In genomic region chr9:4793412-4794005, GRCh38 we compare ENCODE assay signal across 8 cellular contexts. TPM values are rescaled to one million over a fixed set of nuclear protein-coding genes. Genes with fewer than 3 reads are reported as not detected.
DNase-seq lines count a peak whose midpoint lies in the region; ATAC-seq, FAIRE-seq and TF ChIP-seq lines count a peak whose summit lies in the region.

No MANE protein-coding gene starts in this region.

- no peak for ATAC-seq in CD4-positive, CD25-positive, alpha-beta regulatory T cell (ENCODE audit: low read depth in 2 of 2)
- no peak for ATAC-seq in HG02970 (IDR thresholded peaks at IDR 0.05; ENCODE audit: low FRiP score, unreplicated experiment)
- ATAC-seq in GM21737 (IDR thresholded peaks at IDR 0.05; ENCODE audit: unreplicated experiment), result no peak

- H3K4me1 Mint-ChIP-seq in CD4-positive, CD25-positive, alpha-beta regulatory T cell, result peaks cover 6 to 56% (median 38%) of the 10 kb centered on the region in 4 donors

- peak in 1 of 3 donors; percentile 28 for DNase-seq in CD4-positive, CD25-positive, alpha-beta regulatory T cell
- DNase-seq in breast epithelium (ENCODE audit: low spot score in 2 of 2) (no peak), midbrain (lab: John Stamatoyannopoulos, UW) (peak; percentile 44), NCI-H2107 (lab: John Stamatoyannopoulos, UW) (no peak), H54 (ENCODE audit: insufficient read length, low spot score) (no peak)

- peak overlapping the region; percentile 32 to 84 (median 52) for H3K27ac Mint-ChIP-seq in CD4-positive, CD25-positive, alpha-beta regulatory T cell

- no peaks in the 10 kb centered on the region for H3K9me3 ChIP-seq in CD4-positive, CD25-positive, alpha-beta regulatory T cell (ENCODE audit: control insufficient read depth in 2 of 2, low read length in 2 of 2)
- no peaks in the 10 kb centered on the region for H3K9me3 ChIP-seq in breast epithelium

- peak overlapping the region; percentile 92 for H3K9ac ChIP-seq in KMS-11

- peaks cover 25% of the 10 kb centered on the region for H3K4me1 ChIP-seq in CD4-positive, CD25-positive, alpha-beta regulatory T cell (ENCODE audit: control insufficient read depth, insufficient read depth, low read length, poor library complexity, severe bottlenecking)
- peaks cover 38% of the 10 kb centered on the region for H3K4me1 ChIP-seq in KMS-11 (ENCODE audit: low read depth, poor library complexity, severe bottlenecking)
- peaks cover 0 to 6% of the 10 kb centered on the region in 2 donors for H3K4me1 ChIP-seq in breast epithelium

- H3K36me3 ChIP-seq in CD4-positive, CD25-positive, alpha-beta regulatory T cell (ENCODE audit: control insufficient read depth, insufficient read depth, low read length), result no peaks in the 10 kb centered on the region
- H3K36me3 ChIP-seq in KMS-11 (ENCODE audit: insufficient read depth) (no peaks in the 10 kb centered on the region), breast epithelium (no peaks in the 10 kb centered on the region)

- no peaks in the 10 kb centered on the region for H3K9me3 Mint-ChIP-seq in CD4-positive, CD25-positive, alpha-beta regulatory T cell

- H3K4me3 ChIP-seq in CD4-positive, CD25-positive, alpha-beta regulatory T cell (ENCODE audit: low read depth, low read length), result peak overlapping the region; percentile 81
- H3K4me3 ChIP-seq in KMS-11 (IDR thresholded peaks at IDR 0.05; ENCODE audit: insufficient read depth, low read depth, low read length) (peak overlapping the region; percentile 12), breast epithelium (peak overlapping the region; percentile 74 to 88 (median 86))

- H3K27me3 ChIP-seq in CD4-positive, CD25-positive, alpha-beta regulatory T cell (ENCODE audit: control insufficient read depth, insufficient read depth, low read length), result no peaks in the 10 kb centered on the region
- H3K27me3 ChIP-seq in KMS-11 (ENCODE audit: insufficient read depth, low read depth) (no peaks in the 10 kb centered on the region), breast epithelium (no peaks in the 10 kb centered on the region)

- peaks cover 5% of the 10 kb centered on the region for H3K27me3 Mint-ChIP-seq in CD4-positive, CD25-positive, alpha-beta regulatory T cell

- TF ChIP-seq CTCF in KMS-11 (conservative IDR thresholded peaks at IDR 0.05; ENCODE audit: low read depth, low read length), result no peak
- TF ChIP-seq CTCF in breast epithelium (IDR thresholded peaks at IDR 0.05), result no peak

- H3K79me2 ChIP-seq in KMS-11 (ENCODE audit: insufficient read depth, low read depth), result peaks cover 56% of the 10 kb centered on the region

- peak overlapping the region; percentile 87 for H3K4me2 ChIP-seq in KMS-11

- H3K27ac ChIP-seq in CD4-positive, CD25-positive, alpha-beta regulatory T cell (ENCODE audit: insufficient read depth, low read length, poor library complexity, severe bottlenecking), result peak overlapping the region; percentile 76
- peak overlapping the region; percentile 79 for H3K27ac ChIP-seq in KMS-11
- peak overlapping the region; percentile 82 to 89 for H3K27ac ChIP-seq in breast epithelium

- no peaks in the 10 kb centered on the region for H3K36me3 Mint-ChIP-seq in CD4-positive, CD25-positive, alpha-beta regulatory T cell

- TF ChIP-seq POLR2A in breast epithelium (IDR thresholded peaks at IDR 0.05) (no peak), H54 (IDR thresholded peaks at IDR 0.05; ENCODE audit: low read depth, low read length) (no peak)

- H3K4me3 Mint-ChIP-seq in CD4-positive, CD25-positive, alpha-beta regulatory T cell, result peak overlapping the region; percentile 94 to 98 (median 95)

- H4K20me1 ChIP-seq in KMS-11 (ENCODE audit: insufficient read depth), result peaks cover 15% of the 10 kb centered on the region

- peak overlapping the region; percentile 74; the same call in 1 of the 2 replicates for H2AFZ ChIP-seq in KMS-11 (ENCODE audit: low read depth)

- no peak for FAIRE-seq in H54 (lab: Jason Lieb, UNC)

- intact Hi-C loops in breast epithelium (cut with DNase I; ENCODE audit: low total_unique reads), result no loop called here

RNA-seq across cellular contexts. Expression of gene RCL1, which starts 0.8 kb away (rescaled TPM):
- 27.9 TPM for total RNA-seq in CD4-positive, CD25-positive, alpha-beta regulatory T cell
- 10 to 100 TPM; 13.3 to 19.2 (median 14.5) TPM for polyA plus RNA-seq in CD4-positive, CD25-positive, alpha-beta regulatory T cell
- total RNA-seq in breast epithelium, result 100 to 1,000 TPM in 1 of 3 donors, 10 to 100 TPM in 2; 41.3 to 111 (median 46.7) TPM

RNA-seq across cellular contexts. Expression of gene AK3, which starts 52.5 kb away (rescaled TPM):
- 21.7 TPM for total RNA-seq in CD4-positive, CD25-positive, alpha-beta regulatory T cell
- polyA plus RNA-seq in CD4-positive, CD25-positive, alpha-beta regulatory T cell, result 10 to 100 TPM; 38.0 to 47.3 (median 42.5) TPM
- 100 to 1,000 TPM in 1 of 3 donors, 10 to 100 TPM in 2; 80.3 to 123 (median 84.6) TPM for total RNA-seq in breast epithelium

Comparison
In these comparisons a context has a peak if more than half of its experiments do, and no peak if none do; other contexts are left out.
1. H3K4me3 ChIP-seq: peak in every context shown above with its lines; median percentile 86 in breast epithelium; 81 in CD4-positive, CD25-positive, alpha-beta regulatory T cell; 12 in KMS-11.